ENCODE assay signal across 21 cellular contexts in the genomic region with DNA sequence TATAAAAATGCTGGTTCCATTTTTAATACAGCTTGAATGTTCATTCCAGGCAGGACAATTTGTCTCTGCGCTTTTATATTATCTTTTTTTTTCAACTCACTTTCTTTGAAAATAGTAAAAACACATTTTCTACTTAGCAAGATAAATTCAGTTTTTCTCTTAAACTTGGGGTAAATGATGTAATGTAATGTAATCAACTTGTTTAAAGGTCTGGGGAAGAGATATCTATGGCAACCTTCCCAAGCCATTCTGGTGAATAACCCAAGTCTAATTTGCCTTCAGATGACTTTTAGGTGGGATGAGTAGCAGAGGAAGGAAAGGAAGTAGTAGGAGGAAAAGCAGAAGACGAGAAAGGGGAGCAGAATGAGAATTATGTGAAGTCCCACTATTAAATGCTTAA.
DNase-seq lines count a peak whose midpoint lies in the region; ATAC-seq, FAIRE-seq and TF ChIP-seq lines count a peak whose summit lies in the region.
"Had no signal": no experiment of that assay in that cellular context is flagged by ENCODE, and none has a peak within 500 bp of the region (broad histone marks: within the 10 kb centered on the region; RNA-seq: fewer than 3 reads in every experiment).

No MANE protein-coding gene starts in this region.

- no peak overlapping the region for H3K4ac ChIP-seq in IMR-90 (ENCODE audit: low read depth, low read length)

- H3K4me3 ChIP-seq in IMR-90 (ENCODE audit: insufficient read depth, low read depth, low read length), result no peak overlapping the region
- H3K4me3 ChIP-seq in K562, result no peak overlapping the region
- no peak overlapping the region for H3K4me3 ChIP-seq in heart right ventricle
- H3K4me3 ChIP-seq: A549; BLaER1 treated with 17β-estradiol and CSF1 and Interleukin-3, amounts not matched to agents 10 nM and 100 nM had no signal

- H3K9me1 ChIP-seq in IMR-90 (ENCODE audit: insufficient read depth, low read length), result no peaks in the 10 kb centered on the region
- no peaks in the 10 kb centered on the region for H3K9me1 ChIP-seq in K562 (ENCODE audit: control insufficient read depth, insufficient read depth, low read length)

- BruUV-seq in IMR-90 (replicated peaks; lab: Mats Ljungman, UMichigan) (no TSS peak), K562 (replicated peaks; lab: Mats Ljungman, UMichigan) (no TSS peak)

- TF ChIP-seq POLR2A in IMR-90 (IDR thresholded peaks at IDR 0.05; ENCODE audit: low read depth, low read length) (no peak), K562 (conservative IDR thresholded peaks at IDR 0.05) (no peak)

- no peak for FAIRE-seq in K562 (lab: Jason Lieb, UNC)
- FAIRE-seq: A549, D721Med, G401.6, GM12891, GM19239 had no signal

- H3K14ac ChIP-seq in IMR-90 (replicated peaks; ENCODE audit: low read depth, low read length), result no peak overlapping the region

- no peaks in the 10 kb centered on the region for H3K79me1 ChIP-seq in IMR-90 (ENCODE audit: low read depth in 1 of 2, low read length in 2 of 2)

- in situ Hi-C loops in IMR-90 (cut with MboI; ENCODE audit: low sequenced_read_pairs), result no loop called here
- in situ Hi-C loops in K562 (cut with MboI), result no loop called here

- CTCF ChIA-PET in IMR-90 (lab: Yijun Ruan, JAX) (interaction anchor here (0.7 kb wide), 1 partner anchor 16 kb away, joined by 3 read pairs; no protein-coding TSS in a partner anchor), K562 (lab: Yijun Ruan, JAX; ENCODE audit: low intra/inter-chr PET ratio) (no interaction called here)

- H2BK120ac ChIP-seq in IMR-90 (ENCODE audit: low read depth, low read length), result no peak overlapping the region

- no peak overlapping the region for H2AFZ ChIP-seq in IMR-90 (replicated peaks; ENCODE audit: low read length, poor library complexity)
- no peak overlapping the region for H2AFZ ChIP-seq in K562 (ENCODE audit: low read depth, low read length)

- intact Hi-C loops in IMR-90 (cut with micrococcal nuclease), result no loop called here
- intact Hi-C loops in K562 (cut with micrococcal nuclease), result no loop called here
- intact Hi-C loops in heart right ventricle (cut with DNase I), result no loop called here

- TF ChIP-seq RAD21 in IMR-90 (IDR thresholded peaks at IDR 0.05; ENCODE audit: low read length), result no peak
- TF ChIP-seq RAD21 in K562 (CRISPR knock-in tag; conservative IDR thresholded peaks at IDR 0.05 in 1 of 2, IDR thresholded peaks at IDR 0.05 in 1 of 2), result no peak

- no peaks in the 10 kb centered on the region for H3K9me3 ChIP-seq in IMR-90 (ENCODE audit: control insufficient read depth, insufficient read depth, low read length)
- H3K9me3 ChIP-seq in K562 (replicated peaks; ENCODE audit: control insufficient read depth, insufficient read depth, low read depth, low read length), result no peaks in the 10 kb centered on the region
- H3K9me3 ChIP-seq in heart right ventricle, result peaks cover 0 to 18% (median 0%) of the 10 kb centered on the region in 11 donors
- H3K9me3 ChIP-seq: Caco-2 had no signal

- no peak overlapping the region for H3K18ac ChIP-seq in IMR-90 (ENCODE audit: low read depth, low read length)

- no peak overlapping the region for H4K91ac ChIP-seq in IMR-90 (ENCODE audit: insufficient read depth, low read depth, low read length)

- H3K9ac ChIP-seq in IMR-90 (ENCODE audit: low read depth, low read length) (no peak overlapping the region), K562 (ENCODE audit: insufficient read depth in 1 of 2, low read depth in 2 of 2, low read length in 2 of 2) (no peak overlapping the region)
- H3K9ac ChIP-seq: BLaER1 treated with 17β-estradiol and CSF1 and Interleukin-3, amounts not matched to agents 10 nM and 100 nM had no signal

- no peaks in the 10 kb centered on the region for H3K4me1 ChIP-seq in IMR-90 (ENCODE audit: control insufficient read depth, insufficient read depth, low read length)
- no peaks in the 10 kb centered on the region; a peak in 2 of 5 replicates for H3K4me1 ChIP-seq in K562 (replicated peaks in 1 of 2; ENCODE audit: control insufficient read depth in 2 of 2, insufficient read depth in 2 of 2, low read length in 2 of 2)
- no peaks in the 10 kb centered on the region for H3K4me1 ChIP-seq in heart right ventricle
- H3K4me1 ChIP-seq: A549; BLaER1 treated with 17β-estradiol and CSF1 and Interleukin-3, amounts not matched to agents 10 nM and 100 nM; Caco-2 had no signal

- peak; percentile 16; the same call in 1 of the 2 replicates for TF ChIP-seq EP300 in K562 (IDR thresholded peaks at IDR 0.05; ENCODE audit: low read length)

- H2AK9ac ChIP-seq in IMR-90 (replicated peaks; ENCODE audit: low read depth, low read length, poor library complexity), result no peak overlapping the region

- H2BK5ac ChIP-seq in IMR-90 (ENCODE audit: low read depth, low read length, poor library complexity, severe bottlenecking), result no peak overlapping the region

- no peak overlapping the region for H3K4me2 ChIP-seq in IMR-90 (ENCODE audit: low read depth, low read length)
- no peak overlapping the region for H3K4me2 ChIP-seq in K562 (ENCODE audit: insufficient read depth, low read length)
- H3K4me2 ChIP-seq: A549; BLaER1 treated with 17β-estradiol and CSF1 and Interleukin-3, amounts not matched to agents 10 nM and 100 nM had no signal

- POLR2A ChIA-PET in IMR-90 (lab: Charles Lee; ENCODE audit: unreplicated experiment), result no interaction called here
- POLR2A ChIA-PET in K562 (lab: Yijun Ruan, JAX), result interaction anchor here (0.6 kb wide), 2 partner anchors 11 to 30 kb away, joined by 3 read pairs; no protein-coding TSS in a partner anchor

- ATAC-seq in IMR-90 (ENCODE audit: low read depth) (no peak), K562 (no peak), heart right ventricle (no peak)
- ATAC-seq: A549; CD8-positive, alpha-beta T cell had no signal

- H2AK5ac ChIP-seq in IMR-90 (ENCODE audit: low read depth, low read length), result no peak overlapping the region

- H3K27me3 ChIP-seq in IMR-90 (ENCODE audit: control insufficient read depth, insufficient read depth, low read length) (no peaks in the 10 kb centered on the region), K562 (ENCODE audit: control insufficient read depth in 2 of 2, insufficient read depth in 2 of 2, low read length in 2 of 2) (no peaks in the 10 kb centered on the region), heart right ventricle (no peaks in the 10 kb centered on the region)
- H3K27me3 ChIP-seq: BLaER1 treated with 17β-estradiol and CSF1 and Interleukin-3, amounts not matched to agents 10 nM and 100 nM had no signal

- H4K5ac ChIP-seq in IMR-90 (ENCODE audit: low read depth, low read length), result no peak overlapping the region

- dilution Hi-C loops in IMR-90 (cut with HindIII; ENCODE audit: low sequenced_read_pairs, unreplicated experiment), result no loop called here

- TF ChIP-seq CTCF in IMR-90 (conservative IDR thresholded peaks at IDR 0.05; ENCODE audit: low read depth, low read length) (no peak), K562 (IDR thresholded peaks at IDR 0.05 in 2 of 3, conservative IDR thresholded peaks at IDR 0.05 in 1 of 3; ENCODE audit: insufficient read depth in 2 of 3, low read depth in 1 of 3, low read length in 3 of 3) (no peak), heart right ventricle (IDR thresholded peaks at IDR 0.05) (no peak)

- DNase-seq in IMR-90, result peak; percentile 48
- DNase-seq in K562 (ENCODE audit: extremely low read depth in 1 of 4, low spot score in 3 of 4), result no peak
- DNase-seq in fibroblast of peridontal ligament (ENCODE audit: extremely low read depth), result peak; percentile 4
- DNase-seq in LoVo (ENCODE audit: low spot score), result no peak
- no peak for DNase-seq in heart right ventricle
- DNase-seq in NCI-H1092 (lab: John Stamatoyannopoulos, UW), result no peak
- DNase-seq: AML-193; Caco-2; Calu3; CD4-positive, alpha-beta T cell; CD8-positive, alpha-beta T cell; DMS79 treated with DMSO at 0.1 percent for 48 hours; GF-D8 had no signal

- H3K27ac ChIP-seq in IMR-90 (ENCODE audit: insufficient read depth, low read length), result no peak overlapping the region
- H3K27ac ChIP-seq in K562 (ENCODE audit: extremely low read depth, low read depth, low read length), result no peak overlapping the region
- H3K27ac ChIP-seq in heart right ventricle, result no peak overlapping the region
- H3K27ac ChIP-seq: 22Rv1; A549; BLaER1 treated with 17β-estradiol and CSF1 and Interleukin-3, amounts not matched to agents 10 nM and 100 nM; C4-2B had no signal

- H4K20me1 ChIP-seq in IMR-90 (ENCODE audit: insufficient read depth, low read length) (no peaks in the 10 kb centered on the region), K562 (replicated peaks; ENCODE audit: control insufficient read depth, insufficient read depth, low read length) (no peaks in the 10 kb centered on the region)
- H4K20me1 ChIP-seq: BLaER1 treated with 17β-estradiol and CSF1 and Interleukin-3, amounts not matched to agents 10 nM and 100 nM had no signal

- H3K79me2 ChIP-seq in K562 (ENCODE audit: control insufficient read depth, insufficient read depth, low read length), result no peaks in the 10 kb centered on the region

- no peak overlapping the region for H2BK15ac ChIP-seq in IMR-90 (ENCODE audit: low read depth, low read length)

- no peak overlapping the region for H2BK20ac ChIP-seq in IMR-90 (ENCODE audit: low read depth, low read length)

- no peak overlapping the region for H3K23ac ChIP-seq in IMR-90 (ENCODE audit: low read depth, low read length)

- no peak overlapping the region for H3K56ac ChIP-seq in IMR-90 (ENCODE audit: extremely low read depth, insufficient read depth, low read length)

- WGBS in IMR-90 (ENCODE audit: extremely low coverage in 2 of 2, insufficient read length in 1 of 2), 2 experiments, result no CpG with 5 or more reads among the region's 2 CpGs
- 8% methylated on average over 2 of the region's 2 CpGs for WGBS in K562 (ENCODE audit: insufficient coverage, low coverage, missing lambda C conversion rate)
- WGBS in heart right ventricle, 2 donors, result 72 to 78% methylated on average over 2 of the region's 2 CpGs

- H3K36me3 ChIP-seq in IMR-90 (ENCODE audit: control insufficient read depth, insufficient read depth, low read length) (no peaks in the 10 kb centered on the region), K562 (ENCODE audit: control insufficient read depth, insufficient read depth, low read length) (no peaks in the 10 kb centered on the region), heart right ventricle (no peaks in the 10 kb centered on the region)
- H3K36me3 ChIP-seq: BLaER1 treated with 17β-estradiol and CSF1 and Interleukin-3, amounts not matched to agents 10 nM and 100 nM had no signal

- H4K8ac ChIP-seq in IMR-90 (ENCODE audit: low read depth in 2 of 2, low read length in 2 of 2), result no peak overlapping the region

TF ChIP-seq in IMR-90, 13 proteins besides CTCF, POLR2A, EP300 and RAD21:
- TF ChIP-seq FOS (IDR thresholded peaks at IDR 0.05; ENCODE audit: low read depth, low read length), result no peak
- no peak for TF ChIP-seq NFE2L2 (IDR thresholded peaks at IDR 0.05; ENCODE audit: low read depth, low read length)
- TF ChIP-seq MAZ (IDR thresholded peaks at IDR 0.05; ENCODE audit: borderline replicate concordance, low read depth, low read length), result no peak
- no peak for TF ChIP-seq BHLHE40 (IDR thresholded peaks at IDR 0.05; ENCODE audit: low read depth, low read length)

TF ChIP-seq in K562, 482 proteins besides CTCF, POLR2A, EP300 and RAD21 (continues in another document):
- peak; percentile 8; the same call in 1 of the 2 replicates for TF ChIP-seq JUND (IDR thresholded peaks at IDR 0.05; ENCODE audit: borderline replicate concordance, low read depth, low read length)
- no peak for TF ChIP-seq JUND (tag; IDR thresholded peaks at IDR 0.05; ENCODE audit: borderline replicate concordance, low read depth, low read length)

Comparison
In these comparisons a context has a peak if more than half of its experiments do, and no peak if none do; other contexts are left out.
1. DNase-seq: peak in IMR-90 (single experiment) and fibroblast of peridontal ligament (single experiment); none in K562 (0 of 4), LoVo (single experiment), heart right ventricle (0 of 2) and NCI-H1092 (single experiment).